12 cellular contexts compared by ENCODE assay signal in genomic region chr20:910840-911770, GRCh38. TPM values are rescaled to one million over a fixed set of nuclear protein-coding genes. Genes with fewer than 3 reads are reported as not detected.
A peak's percentile ranks its signal among the peaks of the same experiment; 100 is the strongest.
DNase-seq lines count a peak whose midpoint lies in the region; ATAC-seq, FAIRE-seq and TF ChIP-seq lines count a peak whose summit lies in the region.
"Had no signal": no experiment of that assay in that cellular context is flagged by ENCODE, and none has a peak within 500 bp of the region (broad histone marks: within the 10 kb centered on the region; RNA-seq: fewer than 3 reads in every experiment).

No MANE protein-coding gene starts in this region.

- no peak overlapping the region for H3K27ac ChIP-seq in GM23338 (ENCODE audit: low read depth)
- H3K27ac ChIP-seq in HepG2 (ENCODE audit: extremely low read length, insufficient read depth, low read length) = no peak overlapping the region
- peak overlapping the region; percentile 55 to 80 for H3K27ac ChIP-seq in testis
- no peak overlapping the region for H3K27ac ChIP-seq in stomach

- no peak overlapping the region for H3K4me3 ChIP-seq in GM23338
- H3K4me3 ChIP-seq in astrocyte of the spinal cord (ENCODE audit: low read depth, low read length) = no peak overlapping the region
- H3K4me3 ChIP-seq in HepG2 (replicated peaks in 1 of 3; ENCODE audit: insufficient read depth in 1 of 3, low read depth in 2 of 3, low read length in 3 of 3) = no peak overlapping the region
- no peak overlapping the region for H3K4me3 ChIP-seq in testis
- no peak overlapping the region for H3K4me3 ChIP-seq in stomach

- H3K9ac ChIP-seq in HepG2 (ENCODE audit: insufficient read depth, low read depth, low read length) = no peak overlapping the region

- no peak for DNase-seq in GM23338 (ENCODE audit: low spot score)
- DNase-seq in astrocyte of the spinal cord (ENCODE audit: low read depth, low spot score) = peak; percentile 1
- DNase-seq in HepG2 (ENCODE audit: low spot score) = no peak
- peak; percentile 54 for DNase-seq in testis
- no peak for DNase-seq in activated T-cell treated with anti-CD3 and anti-CD28 coated beads, Interleukin-2, amount 50 U/mL, for 1 hour
- DNase-seq in kidney tubule cell (ENCODE audit: low spot score) = no peak
- DNase-seq in stomach = no peak
- DNase-seq: activated CD8-positive, alpha-beta memory T cell treated with anti-CD3 and anti-CD28 coated beads, Interleukin-2, amount 50 U/mL, for 4 hours; activated naive CD8-positive, alpha-beta T cell treated with anti-CD3 and anti-CD28 coated beads, Interleukin-2, amount 10 ng/mL, durations not matched to agents 7 days and 5 days; NCI-H2029 treated with DMSO at 0.1 percent for 48 hours had no signal

- H3K4me1 Mint-ChIP-seq in GM23338 = peaks cover 19% of the 10 kb centered on the region

- ATAC-seq in GM23338 = no peak
- ATAC-seq in HepG2 = peak; percentile 21

- H3K36me3 ChIP-seq in GM23338 (ENCODE audit: insufficient read depth) = no peaks in the 10 kb centered on the region
- H3K36me3 ChIP-seq in HepG2 (replicated peaks in 1 of 2; ENCODE audit: control insufficient read depth in 1 of 2, insufficient read depth in 2 of 2, low read length in 2 of 2) = no peaks in the 10 kb centered on the region
- no peaks in the 10 kb centered on the region for H3K36me3 ChIP-seq in testis (ENCODE audit: low read depth, missing control alignments)
- H3K36me3 ChIP-seq in stomach = no peaks in the 10 kb centered on the region

- no peak overlapping the region for H3K27ac Mint-ChIP-seq in GM23338
- H3K27ac Mint-ChIP-seq: activated naive CD8-positive, alpha-beta T cell treated with anti-CD3 and anti-CD28 coated beads, Interleukin-2, amount 10 ng/mL, durations not matched to agents 7 days and 5 days; stimulated activated naive CD8-positive, alpha-beta T cell treated with anti-CD3 and anti-CD28 coated beads, Interleukin-15, Interleukin-2, amounts not matched to agents 100 ng/mL and 50 ng/mL, for 24 hours had no signal

- H3K27me3 Mint-ChIP-seq in GM23338 (ENCODE audit: insufficient read depth, low read depth, poor library complexity) = peaks cover 6% of the 10 kb centered on the region
- H3K27me3 Mint-ChIP-seq: stimulated activated naive CD8-positive, alpha-beta T cell treated with anti-CD3 and anti-CD28 coated beads, Interleukin-15, Interleukin-2, amounts not matched to agents 100 ng/mL and 50 ng/mL, for 24 hours had no signal

- intact Hi-C loops in HepG2 (cut with micrococcal nuclease; ENCODE audit: unreplicated experiment) (no loop called here), testis (cut with DNase I; ENCODE audit: low total_unique reads) (no loop called here), stomach (cut with DNase I; ENCODE audit: low total_unique reads) (no loop called here)

- POLR2A ChIA-PET in HepG2 (lab: Yijun Ruan, JAX) = no interaction called here

- TF ChIP-seq POLR2A in HepG2 (IDR thresholded peaks at IDR 0.05; ENCODE audit: insufficient read depth in 1 of 2, low read depth in 2 of 2, low read length in 2 of 2) (no peak), testis (IDR thresholded peaks at IDR 0.05) (no peak), stomach (IDR thresholded peaks at IDR 0.05) (no peak)

- no peaks in the 10 kb centered on the region for H3K9me3 ChIP-seq in HepG2 (ENCODE audit: low read length)
- no peaks in the 10 kb centered on the region for H3K9me3 ChIP-seq in testis
- no peaks in the 10 kb centered on the region for H3K9me3 ChIP-seq in stomach

- no peaks in the 10 kb centered on the region for H3K36me3 Mint-ChIP-seq in GM23338 (ENCODE audit: low read depth)
- H3K36me3 Mint-ChIP-seq: activated naive CD8-positive, alpha-beta T cell treated with anti-CD3 and anti-CD28 coated beads, Interleukin-2, amount 10 ng/mL, durations not matched to agents 7 days and 5 days had no signal

- H2AFZ ChIP-seq in GM23338 (peak overlapping the region; percentile 56; the same call in 1 of the 2 replicates), HepG2 (ENCODE audit: low read length) (no peak overlapping the region)

- no peak overlapping the region for H3K4me3 Mint-ChIP-seq in GM23338
- H3K4me3 Mint-ChIP-seq: activated naive CD8-positive, alpha-beta T cell treated with anti-CD3 and anti-CD28 coated beads, Interleukin-2, amount 10 ng/mL, durations not matched to agents 7 days and 5 days; stimulated activated naive CD8-positive, alpha-beta T cell treated with anti-CD3 and anti-CD28 coated beads, Interleukin-15, Interleukin-2, amounts not matched to agents 100 ng/mL and 50 ng/mL, for 24 hours had no signal

- TF ChIP-seq CTCF in GM23338 (conservative IDR thresholded peaks at IDR 0.05; ENCODE audit: low read depth in 2 of 2) = no peak
- no peak for TF ChIP-seq CTCF in astrocyte of the spinal cord (IDR thresholded peaks at IDR 0.05; ENCODE audit: low read depth, low read length)
- TF ChIP-seq CTCF in HepG2 (CRISPR knock-in tag; IDR thresholded peaks at IDR 0.05) = no peak
- no peak for TF ChIP-seq CTCF in testis (IDR thresholded peaks at IDR 0.05)
- TF ChIP-seq CTCF in stomach (IDR thresholded peaks at IDR 0.05) = no peak

- H3K27me3 ChIP-seq in GM23338 (ENCODE audit: insufficient read depth) (no peaks in the 10 kb centered on the region), HepG2 (ENCODE audit: control insufficient read depth in 1 of 2, insufficient read depth in 2 of 2, low read length in 2 of 2) (peaks cover 1 to 12% of the 10 kb centered on the region in 2 experiments; a peak in 2 of 5 replicates), testis (no peaks in the 10 kb centered on the region), stomach (peaks cover 0 to 41% (median 3%) of the 10 kb centered on the region in 3 donors)

- no peak overlapping the region for H3K4me2 ChIP-seq in GM23338
- no peak overlapping the region for H3K4me2 ChIP-seq in HepG2 (ENCODE audit: low read depth, low read length)

- BruUV-seq in HepG2 (replicated peaks; lab: Mats Ljungman, UMichigan) = no TSS peak

- 11% methylated on average over 13 of the region's 13 CpGs for WGBS in HepG2 (ENCODE audit: low lambda C conversion rate)
- 33 to 38% methylated on average over 12 to 13 of the region's 13 CpGs for WGBS in testis, 2 donors
- WGBS in stomach, 5 donors = 54 to 61% (median 59%) methylated on average over 12 to 13 of the region's 13 CpGs

- FAIRE-seq in HepG2 (lab: Jason Lieb, UNC) = peak; percentile 23

- no peaks in the 10 kb centered on the region for H3F3A ChIP-seq in GM23338 (replicated peaks; ENCODE audit: low read depth)

- H3K9me2 ChIP-seq in GM23338 (ENCODE audit: insufficient read depth) = no peaks in the 10 kb centered on the region

- no peak for TF ChIP-seq RAD21 in HepG2 (CRISPR knock-in tag; IDR thresholded peaks at IDR 0.05)

- CTCF ChIA-PET in HepG2 (lab: Yijun Ruan, JAX; ENCODE audit: low intra/inter-chr PET ratio, low total read pairs) = no interaction called here

- H3K4me1 ChIP-seq in GM23338 (ENCODE audit: insufficient read depth) = no peaks in the 10 kb centered on the region
- peaks cover 17% of the 10 kb centered on the region for H3K4me1 ChIP-seq in HepG2 (ENCODE audit: insufficient read depth, low read length)
- peaks cover 27% of the 10 kb centered on the region for H3K4me1 ChIP-seq in testis
- no peaks in the 10 kb centered on the region for H3K4me1 ChIP-seq in stomach

- in situ Hi-C loops in astrocyte of the spinal cord (cut with HindIII; ENCODE audit: low sequenced_read_pairs) = no loop called here
- in situ Hi-C loops in HepG2 (cut with HindIII; ENCODE audit: extremely low pct_ligation_motif_present, low pct_unique_long_range_greater_than_20kb) = no loop called here

- H4K20me1 ChIP-seq in GM23338 (replicated peaks; ENCODE audit: insufficient read depth) (no peaks in the 10 kb centered on the region), HepG2 (ENCODE audit: insufficient read depth, low read length) (no peaks in the 10 kb centered on the region)

- TF ChIP-seq EP300 in HepG2 (IDR thresholded peaks at IDR 0.05; ENCODE audit: low read depth in 2 of 2, low read length in 2 of 2) (no peak), HepG2 (CRISPR knock-in tag; IDR thresholded peaks at IDR 0.05; ENCODE audit: borderline replicate concordance) (no peak), stomach (IDR thresholded peaks at IDR 0.05) (no peak)

- H3K79me2 ChIP-seq in GM23338 (replicated peaks; ENCODE audit: insufficient read depth) (no peaks in the 10 kb centered on the region), HepG2 (ENCODE audit: insufficient read depth, low read length) (no peaks in the 10 kb centered on the region)

- no peaks in the 10 kb centered on the region; the same call in 2 of the 3 replicates for H3K9me3 Mint-ChIP-seq in GM23338
- H3K9me3 Mint-ChIP-seq: activated naive CD8-positive, alpha-beta T cell treated with anti-CD3 and anti-CD28 coated beads, Interleukin-2, amount 10 ng/mL, durations not matched to agents 7 days and 5 days; stimulated activated naive CD8-positive, alpha-beta T cell treated with anti-CD3 and anti-CD28 coated beads, Interleukin-15, Interleukin-2, amounts not matched to agents 100 ng/mL and 50 ng/mL, for 24 hours had no signal

RNA-seq across cellular contexts. Expression of gene ANGPT4, which starts 5.0 kb away (rescaled TPM):
- 0.17 and 1.0 TPM in 2 replicates for total RNA-seq in GM23338 (2014; rRNA removed; shearing (Covaris generic))
- 0.05 TPM in 1 of 2 replicates, not detected in the other for polyA plus RNA-seq in GM23338 (2016; fragmentation: Nextera tagmentation; extraction: Ambion mirVana)
- total RNA-seq in HepG2 (2016; rRNA removed; fragmentation: Illumina TruSeq; extraction: Trizol) = not detected in 2 replicates
- not detected in 2 replicates for total RNA-seq in HepG2 (2016; cell fraction: cytosol; rRNA removed; fragmentation: Illumina TruSeq; extraction: Trizol; ENCODE audit: low read depth)
- total RNA-seq in HepG2 (2016; cell fraction: insoluble cytoplasmic fraction; rRNA removed; fragmentation: Illumina TruSeq; extraction: Trizol) = not detected in 2 replicates
- not detected in 2 replicates for total RNA-seq in HepG2 (2016; cell fraction: membrane; rRNA removed; fragmentation: Illumina TruSeq; extraction: Trizol)
- total RNA-seq in HepG2 (2016; cell fraction: nucleus; rRNA removed; fragmentation: Illumina TruSeq; extraction: Trizol) = not detected in 2 replicates
- polyA plus RNA-seq in HepG2 (2011; rRNA removed) = not detected in 2 replicates
- not detected in 2 replicates for polyA plus RNA-seq in HepG2 (2011; cell fraction: cytosol; rRNA removed)
- polyA plus RNA-seq in HepG2 (2011; cell fraction: nucleus; rRNA removed) = not detected in 2 replicates
- not detected in 2 replicates for polyA plus RNA-seq in HepG2 (2012)
- polyA plus RNA-seq in HepG2 (2016; cell fraction: cytosol; fragmentation: Illumina TruSeq; extraction: Trizol; ENCODE audit: low read depth) = not detected in 2 replicates
- not detected in 2 replicates for polyA plus RNA-seq in HepG2 (2016; cell fraction: insoluble cytoplasmic fraction; fragmentation: Illumina TruSeq; extraction: Trizol; ENCODE audit: low read depth)
- polyA plus RNA-seq in HepG2 (2016; cell fraction: membrane; fragmentation: Illumina TruSeq; extraction: Trizol; ENCODE audit: low read depth) = not detected in 2 replicates
- polyA plus RNA-seq in HepG2 (2016; cell fraction: nucleus; fragmentation: Illumina TruSeq; extraction: Trizol; ENCODE audit: insufficient read depth, low read depth) = not detected in 2 replicates
- not detected in 2 replicates for polyA minus RNA-seq in HepG2 (2011; rRNA and poly(A)+ RNA removed; ENCODE audit: low replicate concordance)
- not detected in 2 replicates for polyA minus RNA-seq in HepG2 (2011; cell fraction: cytosol; rRNA and poly(A)+ RNA removed)
- not detected in 2 replicates for polyA minus RNA-seq in HepG2 (2011; cell fraction: nucleus; rRNA and poly(A)+ RNA removed)
- under 1 TPM; 0.56 to 0.79 TPM for total RNA-seq in testis
- 1.2 TPM for polyA plus RNA-seq in testis (ENCODE audit: insufficient read depth, low read depth, low replicate concordance)
- total RNA-seq in stomach = 1 to 10 TPM in 1 of 5 donors, under 1 TPM in 1, not detected in 3; 0.29 to 1.8 TPM
- polyA plus RNA-seq in stomach = under 1 TPM in 2 of 3 donors, not detected in 1; 0.05 to 0.06 TPM
- total RNA-seq: activated naive CD8-positive, alpha-beta T cell treated with anti-CD3 and anti-CD28 coated beads, Interleukin-2, amount 10 ng/mL, durations not matched to agents 7 days and 5 days; SK-MEL-5 had no signal

Comparison
In these comparisons a context has a peak if more than half of its experiments do, and no peak if none do; other contexts are left out.
1. DNase-seq: peak in astrocyte of the spinal cord (single experiment) and testis (single experiment); none in GM23338 (single experiment), HepG2 (single experiment), activated T-cell treated with anti-CD3 and anti-CD28 coated beads, Interleukin-2, amount 50 U/mL, for 1 hour (single experiment), kidney tubule cell (single experiment) and stomach (single experiment).
2. H3K27ac ChIP-seq: peak in testis (2 of 2); none in GM23338 (single experiment), HepG2 (single experiment) and stomach (0 of 5).